9 cellular contexts compared by ENCODE assay signal in genomic region chr22:45226681-45227186, GRCh38. TPM values are rescaled to one million over a fixed set of nuclear protein-coding genes. Genes with fewer than 3 reads are reported as not detected.
DNase-seq lines count a peak whose midpoint lies in the region; ATAC-seq and TF ChIP-seq lines count a peak whose summit lies in the region.
"Had no signal": no experiment of that assay in that cellular context is flagged by ENCODE, and none has a peak within 500 bp of the region (broad histone marks: within the 10 kb centered on the region; RNA-seq: fewer than 3 reads in every experiment).

No MANE protein-coding gene starts in this region.

- H3K4me2 ChIP-seq in skeletal muscle satellite cell (ENCODE audit: low read length), result peak overlapping the region; percentile 36

- no peak overlapping the region for H3K9ac ChIP-seq in skeletal muscle satellite cell (ENCODE audit: low read depth, low read length)

- no peak for TF ChIP-seq CTCF in HEK293 (tag by site-specific recombination; IDR thresholded peaks at IDR 0.05)

- in situ Hi-C loops in SK-MEL-5 (cut with HindIII; ENCODE audit: low pct_unique_long_range_greater_than_20kb, low sequenced_read_pairs), result no loop called here

- ATAC-seq in HG02852 (IDR thresholded peaks at IDR 0.05; ENCODE audit: unreplicated experiment), result no peak

- H3K4me3 ChIP-seq in HEK293 (ENCODE audit: low read depth, low read length) (no peak overlapping the region), skeletal muscle satellite cell (ENCODE audit: low read length) (no peak overlapping the region)

- DNase-seq in SK-MEL-5 (ENCODE audit: low read depth, low spot score) (peak; percentile 35), glomerular visceral epithelial cell (ENCODE audit: extremely low spot score) (peak; percentile 33), HCEC 1CT (no peak), NCI-H524 treated with DMSO at 0.1 percent for 48 hours (lab: John Stamatoyannopoulos, UW) (no peak), SW 1271 (lab: John Stamatoyannopoulos, UW) (no peak)
- DNase-seq: activated CD4-positive, alpha-beta T cell treated with anti-CD3 and anti-CD28 coated beads, Interleukin-2, amount 50 U/mL, for 4 hours had no signal

- H3K27me3 ChIP-seq in skeletal muscle satellite cell (ENCODE audit: control insufficient read depth, insufficient read depth, low read length), result no peaks in the 10 kb centered on the region

- CTCF ChIA-PET in HEK293 (lab: Yijun Ruan, JAX), result no interaction called here

- POLR2A ChIA-PET in HEK293 (lab: Yijun Ruan, JAX), result no interaction called here

- H3K27ac ChIP-seq in HEK293 (ENCODE audit: extremely low read depth, low read depth, low read length), result no peak overlapping the region

- H3K4me1 ChIP-seq in HEK293 (ENCODE audit: control insufficient read depth, insufficient read depth, low read length) (peaks cover 5% of the 10 kb centered on the region), skeletal muscle satellite cell (ENCODE audit: control insufficient read depth, insufficient read depth, low read length) (peaks cover 18% of the 10 kb centered on the region)

- H3K36me3 ChIP-seq in HEK293 (ENCODE audit: control insufficient read depth in 2 of 2, insufficient read depth in 1 of 2, low read length in 2 of 2), result no peaks in the 10 kb centered on the region
- H3K36me3 ChIP-seq in skeletal muscle satellite cell (ENCODE audit: insufficient read depth, low read length), result no peaks in the 10 kb centered on the region

- H3K9me3 ChIP-seq in HEK293 (ENCODE audit: control insufficient read depth, insufficient read depth, low read depth, low read length) (no peaks in the 10 kb centered on the region), skeletal muscle satellite cell (replicated peaks; ENCODE audit: low read length) (no peaks in the 10 kb centered on the region)

TF ChIP-seq in HEK293, 187 proteins besides CTCF, POLR2A, EP300 and RAD21:
- TF ChIP-seq ZNF2 (tag by site-specific recombination; IDR thresholded peaks at IDR 0.05), result no peak
- no peak for TF ChIP-seq SALL2 (tag by site-specific recombination; IDR thresholded peaks at IDR 0.05; ENCODE audit: borderline replicate concordance)
- TF ChIP-seq ZFHX2 (tag by site-specific recombination; conservative IDR thresholded peaks at IDR 0.05), result peak; percentile 91
- TF ChIP-seq, protein P1, sequence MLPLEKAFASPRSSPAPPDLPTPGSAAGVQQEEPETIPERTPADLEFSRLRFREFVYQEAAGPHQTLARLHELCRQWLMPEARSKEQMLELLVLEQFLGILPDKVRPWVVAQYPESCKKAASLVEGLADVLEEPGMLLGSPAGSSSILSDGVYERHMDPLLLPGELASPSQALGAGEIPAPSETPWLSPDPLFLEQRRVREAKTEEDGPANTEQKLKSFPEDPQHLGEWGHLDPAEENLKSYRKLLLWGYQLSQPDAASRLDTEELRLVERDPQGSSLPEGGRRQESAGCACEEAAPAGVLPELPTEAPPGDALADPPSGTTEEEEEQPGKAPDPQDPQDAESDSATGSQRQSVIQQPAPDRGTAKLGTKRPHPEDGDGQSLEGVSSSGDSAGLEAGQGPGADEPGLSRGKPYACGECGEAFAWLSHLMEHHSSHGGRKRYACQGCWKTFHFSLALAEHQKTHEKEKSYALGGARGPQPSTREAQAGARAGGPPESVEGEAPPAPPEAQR (tag by site-specific recombination; IDR thresholded peaks at IDR 0.05), result no peak
- peak; percentile 89 for TF ChIP-seq EGR2 (tag by site-specific recombination; IDR thresholded peaks at IDR 0.05; ENCODE audit: low read depth)
- no peak for TF ChIP-seq ZNF24 (tag by site-specific recombination; IDR thresholded peaks at IDR 0.05)
- TF ChIP-seq ZNF132 (tag by site-specific recombination; IDR thresholded peaks at IDR 0.05; ENCODE audit: borderline replicate concordance), result no peak
- no peak for TF ChIP-seq ZNF398 (tag by site-specific recombination; IDR thresholded peaks at IDR 0.05)
- TF ChIP-seq ZNF707 (tag by site-specific recombination; IDR thresholded peaks at IDR 0.05), result no peak
- TF ChIP-seq SP2 (tag by site-specific recombination; IDR thresholded peaks at IDR 0.05), result no peak
- TF ChIP-seq HIC1 (tag by site-specific recombination; IDR thresholded peaks at IDR 0.05), result 0 out of 2 replicates have a peak, but pooled peaks have one; percentile 13
- TF ChIP-seq ZBTB26 (tag by site-specific recombination; optimal IDR thresholded peaks at IDR 0.05), result no peak
- TF ChIP-seq ZNF133 (tag by site-specific recombination; IDR thresholded peaks at IDR 0.05), result no peak
- no peak for TF ChIP-seq PRDM6 (tag by site-specific recombination; IDR thresholded peaks at IDR 0.05)

RNA-seq across cellular contexts. Expression of gene KIAA0930, which starts 14.0 kb away (rescaled TPM):
- 96.0 and 102 TPM in 2 replicates for total RNA-seq in SK-MEL-5 (2014; rRNA removed; shearing (Covaris generic))
- 94.6 and 124 TPM in 2 replicates for polyA plus RNA-seq in SK-MEL-5 (2015; cell fraction: cytosol; rRNA removed)
- polyA plus RNA-seq in SK-MEL-5 (2015; cell fraction: nucleus; rRNA removed), result 54.6 and 63.3 TPM in 2 replicates
- 29.7 and 36.2 TPM in 2 replicates for total RNA-seq in skeletal muscle satellite cell (2012; rRNA removed)

RNA-seq across cellular contexts. Expression of gene UPK3A, which starts 58.0 kb away (rescaled TPM):
- total RNA-seq in SK-MEL-5 (2014; rRNA removed; shearing (Covaris generic)), result not detected in 2 replicates
- not detected in 2 replicates for polyA plus RNA-seq in SK-MEL-5 (2015; cell fraction: cytosol; rRNA removed)
- not detected in 2 replicates for polyA plus RNA-seq in SK-MEL-5 (2015; cell fraction: nucleus; rRNA removed)
- not detected in 2 replicates for total RNA-seq in skeletal muscle satellite cell (2012; rRNA removed)

Comparison
In these comparisons a context has a peak if more than half of its experiments do, and no peak if none do; other contexts are left out.
1. DNase-seq: peak in SK-MEL-5 (single experiment) and glomerular visceral epithelial cell (single experiment); none in HCEC 1CT (single experiment), NCI-H524 treated with DMSO at 0.1 percent for 48 hours (single experiment) and SW 1271 (0 of 2).